1 cellular context compared by ENCODE assay signal in the genomic region with DNA sequence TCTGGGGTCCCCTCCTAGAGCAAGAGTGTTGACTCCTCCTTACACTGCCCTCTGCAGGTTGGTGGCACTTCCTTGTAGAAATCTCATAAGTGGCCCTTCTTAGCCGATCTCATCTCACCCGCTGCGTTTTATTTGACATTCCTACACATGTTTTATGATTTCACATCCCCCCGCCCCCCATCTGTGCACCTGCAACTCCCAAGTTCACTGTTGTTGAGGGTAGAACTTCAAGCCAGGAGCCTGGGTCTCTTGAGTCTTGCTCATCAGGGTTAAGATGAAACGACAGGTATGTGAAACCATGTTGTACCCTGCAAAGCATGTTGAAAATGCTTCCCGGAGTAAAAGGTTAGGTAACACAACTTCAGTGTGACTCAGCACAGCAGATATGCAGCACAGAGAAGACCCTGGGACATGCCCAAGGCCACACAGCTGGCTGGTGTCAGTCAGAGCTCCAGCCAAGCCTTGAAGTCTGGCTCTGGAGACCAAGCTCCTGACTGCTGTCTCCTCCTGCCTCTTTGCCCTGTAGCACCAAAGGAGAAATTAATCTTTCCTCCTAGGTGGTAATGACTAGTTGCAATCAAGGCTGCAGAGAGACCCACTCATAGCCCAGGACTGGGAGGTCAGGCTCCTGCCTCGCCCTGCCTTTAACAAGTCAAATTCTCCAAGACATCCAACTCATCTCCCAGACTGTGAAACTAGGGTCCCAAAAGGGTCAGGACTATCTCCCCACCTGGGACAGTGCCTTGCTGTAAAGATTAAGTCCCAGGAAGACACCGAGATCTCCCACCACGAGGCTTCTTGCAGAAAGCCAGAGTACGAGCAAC.
TF ChIP-seq lines count a peak whose summit lies in the region.

No MANE protein-coding gene starts in this region.

TF ChIP-seq in A549, 52 proteins besides CTCF, POLR2A, EP300 and RAD21 (continued from another document):
- TF ChIP-seq HOXB5 (CRISPR knock-in tag; IDR thresholded peaks at IDR 0.05) = no peak
- no peak for TF ChIP-seq MAFK (IDR thresholded peaks at IDR 0.05; ENCODE audit: partially characterized antibody)
- no peak for TF ChIP-seq CEBPB (IDR thresholded peaks at IDR 0.05)
- no peak for TF ChIP-seq CBX2 (IDR thresholded peaks at IDR 0.05; ENCODE audit: borderline replicate concordance, low read depth)
- TF ChIP-seq, protein P1, sequence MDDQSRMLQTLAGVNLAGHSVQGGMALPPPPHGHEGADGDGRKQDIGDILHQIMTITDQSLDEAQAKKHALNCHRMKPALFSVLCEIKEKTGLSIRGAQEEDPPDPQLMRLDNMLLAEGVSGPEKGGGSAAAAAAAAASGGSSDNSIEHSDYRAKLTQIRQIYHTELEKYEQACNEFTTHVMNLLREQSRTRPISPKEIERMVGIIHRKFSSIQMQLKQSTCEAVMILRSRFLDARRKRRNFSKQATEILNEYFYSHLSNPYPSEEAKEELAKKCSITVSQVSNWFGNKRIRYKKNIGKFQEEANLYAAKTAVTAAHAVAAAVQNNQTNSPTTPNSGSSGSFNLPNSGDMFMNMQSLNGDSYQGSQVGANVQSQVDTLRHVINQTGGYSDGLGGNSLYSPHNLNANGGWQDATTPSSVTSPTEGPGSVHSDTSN (IDR thresholded peaks at IDR 0.05) = no peak
- no peak for TF ChIP-seq FOSL2 (IDR thresholded peaks at IDR 0.05)
- peak; percentile 33 for TF ChIP-seq FOSL2 (CRISPR knock-in tag; IDR thresholded peaks at IDR 0.05)
- TF ChIP-seq KDM1A (IDR thresholded peaks at IDR 0.05; ENCODE audit: low read depth) = no peak
- TF ChIP-seq JUN (IDR thresholded peaks at IDR 0.05) = no peak
- TF ChIP-seq ZC3H11A (IDR thresholded peaks at IDR 0.05) = no peak
- TF ChIP-seq CHD2 (IDR thresholded peaks at IDR 0.05; ENCODE audit: low read length, partially characterized antibody) = no peak
- TF ChIP-seq E2F6 (IDR thresholded peaks at IDR 0.05; ENCODE audit: borderline replicate concordance, low read depth) = no peak
- no peak for TF ChIP-seq ESRRA (IDR thresholded peaks at IDR 0.05; ENCODE audit: borderline replicate concordance, low read length)
- no peak for TF ChIP-seq EHF (CRISPR knock-in tag; IDR thresholded peaks at IDR 0.05)
